1 cellular context compared by ENCODE assay signal in the genomic region with DNA sequence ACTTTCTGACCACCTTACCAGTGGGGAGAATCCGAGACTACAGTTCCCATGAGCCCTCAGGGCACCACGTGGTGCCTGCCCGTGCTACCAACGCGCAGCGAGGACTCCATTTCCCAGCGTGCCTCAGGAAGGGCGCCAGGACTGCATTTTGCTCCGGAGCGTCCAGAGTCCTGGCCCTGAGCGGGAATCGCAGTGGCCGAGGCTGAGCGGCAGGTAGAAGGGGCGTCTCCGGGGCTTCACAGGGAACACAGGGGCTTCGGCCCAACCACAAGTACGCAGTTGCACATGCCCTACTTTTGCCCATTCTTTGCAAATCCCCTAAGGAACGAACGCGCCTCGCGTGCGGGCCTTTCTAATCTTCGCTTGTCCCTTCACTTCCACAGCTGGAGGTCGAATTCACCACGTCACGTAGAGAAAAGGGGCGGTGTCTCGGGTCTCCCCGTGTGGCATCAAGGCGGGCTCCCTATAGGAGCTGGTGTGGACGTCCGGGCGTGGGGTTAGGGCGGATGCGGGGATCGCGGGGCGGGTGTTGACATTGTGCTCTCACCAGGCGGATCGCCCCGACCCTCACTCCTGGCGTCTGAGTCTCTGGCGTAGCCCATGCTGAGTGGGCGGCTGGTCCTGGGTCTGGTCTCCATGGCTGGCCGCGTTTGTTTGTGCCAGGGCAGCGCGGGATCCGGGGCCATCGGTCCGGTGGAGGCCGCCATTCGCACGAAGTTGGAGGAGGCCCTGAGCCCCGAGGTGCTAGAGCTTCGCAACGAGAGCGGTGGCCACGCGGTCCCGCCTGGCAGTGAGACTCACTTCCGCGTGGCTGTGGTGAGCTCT.
A peak's percentile ranks its signal among the peaks of the same experiment; 100 is the strongest.
TF ChIP-seq lines count a peak whose summit lies in the region.

Gene BOLA1 (plus strand): TSS at position 109 of the 825 bp plus-strand sequence. CDS start 492 bp downstream, at position 601.

TF ChIP-seq in HEK293, 187 proteins besides CTCF, POLR2A, EP300 and RAD21 (continued from another document and continues in another):
- peak; percentile 76; the same call in 1 of the 2 replicates for TF ChIP-seq TRIM28 (IDR thresholded peaks at IDR 0.05; ENCODE audit: borderline replicate concordance, low read length)
- TF ChIP-seq ZNF223 (tag by site-specific recombination; IDR thresholded peaks at IDR 0.05): peak; percentile 93
- 0 out of 2 replicates have a peak, but pooled peaks have one; percentile 44 for TF ChIP-seq SP7 (tag by site-specific recombination; IDR thresholded peaks at IDR 0.05)
- peak; percentile 99 for TF ChIP-seq ZBTB17 (tag by site-specific recombination; IDR thresholded peaks at IDR 0.05)
- TF ChIP-seq KLF9 (tag by site-specific recombination; IDR thresholded peaks at IDR 0.05; ENCODE audit: low read depth): peak; percentile 64
- TF ChIP-seq PBX3 (CRISPR knock-in tag; IDR thresholded peaks at IDR 0.05): no peak; the same call in none of the 2 replicates
- TF ChIP-seq, protein P1, sequence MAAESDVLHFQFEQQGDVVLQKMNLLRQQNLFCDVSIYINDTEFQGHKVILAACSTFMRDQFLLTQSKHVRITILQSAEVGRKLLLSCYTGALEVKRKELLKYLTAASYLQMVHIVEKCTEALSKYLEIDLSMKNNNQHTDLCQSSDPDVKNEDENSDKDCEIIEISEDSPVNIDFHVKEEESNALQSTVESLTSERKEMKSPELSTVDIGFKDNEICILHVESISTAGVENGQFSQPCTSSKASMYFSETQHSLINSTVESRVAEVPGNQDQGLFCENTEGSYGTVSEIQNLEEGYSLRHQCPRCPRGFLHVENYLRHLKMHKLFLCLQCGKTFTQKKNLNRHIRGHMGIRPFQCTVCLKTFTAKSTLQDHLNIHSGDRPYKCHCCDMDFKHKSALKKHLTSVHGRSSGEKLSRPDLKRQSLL (tag by site-specific recombination; IDR thresholded peaks at IDR 0.05): peak; percentile 71
- no peak for TF ChIP-seq ZNF248 (tag by site-specific recombination; IDR thresholded peaks at IDR 0.05)
- peak; percentile 95 for TF ChIP-seq ZNF561 (tag by site-specific recombination; IDR thresholded peaks at IDR 0.05; ENCODE audit: borderline replicate concordance)
- peak; percentile 11 for TF ChIP-seq SETDB1 (IDR thresholded peaks at IDR 0.05; ENCODE audit: insufficient read length, low read length)
- TF ChIP-seq GLIS1 (tag by site-specific recombination; IDR thresholded peaks at IDR 0.05): peak; percentile 73
- no peak for TF ChIP-seq ZBTB1 (tag by site-specific recombination; IDR thresholded peaks at IDR 0.05)
- peak; percentile 42 for TF ChIP-seq ZBTB26 (tag by site-specific recombination; optimal IDR thresholded peaks at IDR 0.05)
- TF ChIP-seq ZNF610 (tag by site-specific recombination; IDR thresholded peaks at IDR 0.05; ENCODE audit: borderline replicate concordance): peak; percentile 95
- peak; percentile 60; the same call in 1 of the 2 replicates for TF ChIP-seq ZNF202 (tag by site-specific recombination; IDR thresholded peaks at IDR 0.05; ENCODE audit: borderline replicate concordance)
- TF ChIP-seq ZNF391 (tag by site-specific recombination; IDR thresholded peaks at IDR 0.05; ENCODE audit: borderline replicate concordance, low read depth): peak; percentile 17; the same call in 1 of the 2 replicates
- peak; percentile 64 for TF ChIP-seq SP2 (tag by site-specific recombination; IDR thresholded peaks at IDR 0.05)
- peak; percentile 98 for TF ChIP-seq ZNF76 (tag by site-specific recombination; IDR thresholded peaks at IDR 0.05; ENCODE audit: borderline replicate concordance, low read depth)
- peak; percentile 72 for TF ChIP-seq ZNF501 (tag by site-specific recombination; IDR thresholded peaks at IDR 0.05)
- peak; percentile 46; the same call in 1 of the 2 replicates for TF ChIP-seq ZNF843 (tag by site-specific recombination; IDR thresholded peaks at IDR 0.05)
- no peak for TF ChIP-seq ZNF596 (tag by site-specific recombination; IDR thresholded peaks at IDR 0.05)
- TF ChIP-seq ZFP69B (tag by site-specific recombination; IDR thresholded peaks at IDR 0.05): 0 out of 2 replicates have a peak, but pooled peaks have one; percentile 17
- no peak for TF ChIP-seq ZNF121 (tag by site-specific recombination; IDR thresholded peaks at IDR 0.05)
- peak; percentile 80 for TF ChIP-seq ZNF629 (tag by site-specific recombination; IDR thresholded peaks at IDR 0.05)
- TF ChIP-seq ZBTB11 (tag by site-specific recombination; conservative IDR thresholded peaks at IDR 0.05; ENCODE audit: low read depth): peak; percentile 73
- peak; percentile 78 for TF ChIP-seq ZBTB21 (tag by site-specific recombination; IDR thresholded peaks at IDR 0.05)
- peak; percentile 63; the same call in 1 of the 2 replicates for TF ChIP-seq ZBTB44 (tag by site-specific recombination; IDR thresholded peaks at IDR 0.05)
- TF ChIP-seq ZFHX2 (tag by site-specific recombination; conservative IDR thresholded peaks at IDR 0.05): peak; percentile 28; the same call in 1 of the 2 replicates
- TF ChIP-seq ZNF555 (tag by site-specific recombination; conservative IDR thresholded peaks at IDR 0.05): no peak
- TF ChIP-seq ZNF529 (tag by site-specific recombination; IDR thresholded peaks at IDR 0.05; ENCODE audit: insufficient replicate concordance): no peak
- TF ChIP-seq ZNF335 (tag by site-specific recombination; conservative IDR thresholded peaks at IDR 0.05): peak; percentile 98
- peak; percentile 74 for TF ChIP-seq ZNF580 (tag by site-specific recombination; IDR thresholded peaks at IDR 0.05)
- TF ChIP-seq ZNF394 (tag by site-specific recombination; IDR thresholded peaks at IDR 0.05; ENCODE audit: borderline replicate concordance): peak; percentile 38; the same call in 1 of the 2 replicates
- 0 out of 2 replicates have a peak, but pooled peaks have one; percentile 46 for TF ChIP-seq KLF8 (tag by site-specific recombination; IDR thresholded peaks at IDR 0.05)
- TF ChIP-seq KLF1 (tag by site-specific recombination; IDR thresholded peaks at IDR 0.05): peak; percentile 48
- peak; percentile 86 for TF ChIP-seq PRDM10 (tag by site-specific recombination; IDR thresholded peaks at IDR 0.05)
- no peak for TF ChIP-seq ZNF768 (tag by site-specific recombination; IDR thresholded peaks at IDR 0.05)
- no peak for TF ChIP-seq ZNF280C (tag by site-specific recombination; IDR thresholded peaks at IDR 0.05)
- no peak for TF ChIP-seq ZNF112 (tag by site-specific recombination; IDR thresholded peaks at IDR 0.05)
- peak; percentile 72 for TF ChIP-seq YY2 (tag by site-specific recombination; IDR thresholded peaks at IDR 0.05)
- TF ChIP-seq ZBTB20 (tag by site-specific recombination; IDR thresholded peaks at IDR 0.05): peak; percentile 99
- TF ChIP-seq ZSCAN30 (tag by site-specific recombination; IDR thresholded peaks at IDR 0.05): peak; percentile 40; the same call in 1 of the 2 replicates
- TF ChIP-seq ZEB2 (tag by site-specific recombination; IDR thresholded peaks at IDR 0.05): peak; percentile 68; the same call in 1 of the 2 replicates
